Comparison of ENCODE assay signal across 23 cellular contexts in the genomic region with DNA sequence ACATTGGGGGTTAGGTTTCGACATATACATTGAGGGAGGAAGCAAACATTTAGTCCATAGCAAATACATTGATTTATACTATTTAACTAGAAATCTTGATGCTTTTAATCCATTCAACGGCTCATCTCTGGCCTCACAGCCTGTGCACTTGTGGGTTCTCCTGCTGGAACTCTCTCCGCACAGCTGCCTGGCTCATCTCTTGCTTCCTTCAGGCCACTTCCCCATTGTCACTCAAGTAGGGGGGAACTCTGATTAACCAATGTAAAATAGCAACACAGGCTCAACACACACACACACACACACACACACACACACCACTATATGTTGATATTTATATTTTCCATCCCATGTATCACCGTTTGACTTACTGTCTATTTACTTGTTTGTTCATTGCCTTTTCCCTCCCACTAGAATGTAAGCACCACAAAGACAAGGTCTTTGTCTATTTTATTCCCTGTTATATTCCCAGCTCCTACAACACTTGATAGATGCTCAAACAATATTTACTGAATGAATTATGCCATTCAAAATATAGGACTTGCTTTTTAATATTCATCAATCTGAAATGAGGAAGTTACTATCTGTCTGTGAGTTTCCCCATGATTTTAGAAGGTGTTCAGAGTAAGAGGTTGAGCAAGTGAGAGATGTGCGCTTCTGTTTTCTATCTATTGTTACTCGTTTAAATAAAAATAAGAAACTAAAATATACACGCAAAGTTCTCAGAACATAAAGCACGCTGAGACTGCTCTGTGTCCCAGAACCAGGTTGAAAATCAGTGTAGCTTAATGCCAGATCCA. TPM values are rescaled to one million over a fixed set of nuclear protein-coding genes. Genes with fewer than 3 reads are reported as not detected.
DNase-seq lines count a peak whose midpoint lies in the region; ATAC-seq and TF ChIP-seq lines count a peak whose summit lies in the region.
"Had no signal": no experiment of that assay in that cellular context is flagged by ENCODE, and none has a peak within 500 bp of the region (broad histone marks: within the 10 kb centered on the region; RNA-seq: fewer than 3 reads in every experiment).

No MANE protein-coding gene starts in this region.

- H3K4me1 ChIP-seq in OCI-LY3 (ENCODE audit: low read length): peaks cover 18% of the 10 kb centered on the region
- H3K4me1 ChIP-seq: BLaER1 had no signal

- no peaks in the 10 kb centered on the region for H3K36me3 ChIP-seq in OCI-LY3 (replicated peaks; ENCODE audit: low read depth, low read length)
- H3K36me3 ChIP-seq: BLaER1, MG63 had no signal

- peak; percentile 14 for DNase-seq in NOMO-1 treated with DMSO at 0.1 percent for 48 hours (lab: John Stamatoyannopoulos, UW; ENCODE audit: unreplicated experiment)
- no peak for DNase-seq in NOMO-1 (lab: John Stamatoyannopoulos, UW; ENCODE audit: unreplicated experiment in 2 of 2)
- no peak for DNase-seq in memory B cell (ENCODE audit: low spot score in 2 of 2)
- DNase-seq in osteocyte (ENCODE audit: extremely low spot score, unreplicated experiment): no peak
- no peak for DNase-seq in progenitor cell of endocrine pancreas (ENCODE audit: low spot score, unreplicated experiment)
- no peak for DNase-seq in amygdala (lab: John Stamatoyannopoulos, UW)
- DNase-seq: ACHN; CD4-positive, alpha-beta T cell; DMS 273 treated with DMSO at 0.1 percent for 48 hours; DND-41; HCEC 1CT; MG63; NCI-H1105; NCI-H774; NK-92 treated with Interleukin-12 subunit alpha and Interleukin-12 subunit beta, amount 100 ng/mL, for 24 hours; PC-3; Right ventricle myocardium superior had no signal

- H3K4me2 ChIP-seq in OCI-LY3 (ENCODE audit: low read length): peak overlapping the region; percentile 19
- H3K4me2 ChIP-seq: BLaER1 had no signal

- peak; percentile 58 for ATAC-seq in memory B cell (ENCODE audit: low read depth)
- ATAC-seq in GM18858 (IDR thresholded peaks at IDR 0.05; ENCODE audit: unreplicated experiment): no peak
- ATAC-seq: PC-3 had no signal

- H3K79me2 ChIP-seq in OCI-LY3 (ENCODE audit: low read length): no peaks in the 10 kb centered on the region

- H3K4me1 Mint-ChIP-seq in memory B cell (peaks cover 16% of the 10 kb centered on the region), osteocyte (ENCODE audit: unreplicated experiment) (no peaks in the 10 kb centered on the region), progenitor cell of endocrine pancreas (ENCODE audit: low read depth) (peaks cover 7% of the 10 kb centered on the region)

- H3K27ac Mint-ChIP-seq in memory B cell: peak overlapping the region; percentile 1
- H3K27ac Mint-ChIP-seq in osteocyte (ENCODE audit: unreplicated experiment): no peak overlapping the region
- no peak overlapping the region for H3K27ac Mint-ChIP-seq in progenitor cell of endocrine pancreas
- H3K27ac Mint-ChIP-seq: CD4-positive, alpha-beta T cell; GM23338 had no signal

- H3K9ac ChIP-seq in OCI-LY3 (ENCODE audit: low read length): no peak overlapping the region
- H3K9ac ChIP-seq: BLaER1 had no signal

- peaks cover 15% of the 10 kb centered on the region for H3K27me3 Mint-ChIP-seq in memory B cell
- H3K27me3 Mint-ChIP-seq in osteocyte (ENCODE audit: unreplicated experiment): peaks cover 23% of the 10 kb centered on the region
- peaks cover 31% of the 10 kb centered on the region for H3K27me3 Mint-ChIP-seq in progenitor cell of endocrine pancreas

- H3K27me3 ChIP-seq in OCI-LY3 (ENCODE audit: low read depth, low read length): peaks cover 8% of the 10 kb centered on the region
- H3K27me3 ChIP-seq: BLaER1 had no signal

- no peak overlapping the region for H3K27ac ChIP-seq in OCI-LY3 (ENCODE audit: low read length)
- H3K27ac ChIP-seq: 22Rv1, BLaER1, HL-60 had no signal

- no peak for TF ChIP-seq CTCF in OCI-LY3 (IDR thresholded peaks at IDR 0.05; ENCODE audit: low read depth, low read length)
- no peak for TF ChIP-seq CTCF in osteocyte (IDR thresholded peaks at IDR 0.05)
- no peak for TF ChIP-seq CTCF in progenitor cell of endocrine pancreas (IDR thresholded peaks at IDR 0.05; ENCODE audit: unreplicated experiment)

- H3K4me3 ChIP-seq in OCI-LY3 (ENCODE audit: low read length): no peak overlapping the region
- H3K4me3 ChIP-seq: BLaER1, GM23338, MG63 had no signal

- H3K9me3 ChIP-seq in OCI-LY3 (ENCODE audit: insufficient read depth, low read length): no peaks in the 10 kb centered on the region
- H3K9me3 ChIP-seq: BLaER1, MG63 had no signal

- no peaks in the 10 kb centered on the region for H3K9me3 Mint-ChIP-seq in memory B cell
- H3K9me3 Mint-ChIP-seq in osteocyte (ENCODE audit: unreplicated experiment): no peaks in the 10 kb centered on the region
- peaks cover 7% of the 10 kb centered on the region for H3K9me3 Mint-ChIP-seq in progenitor cell of endocrine pancreas (ENCODE audit: low read depth)
- H3K9me3 Mint-ChIP-seq: CD4-positive, alpha-beta T cell had no signal

- no peaks in the 10 kb centered on the region for H4K20me1 ChIP-seq in OCI-LY3 (ENCODE audit: insufficient read depth, low read length)
- H4K20me1 ChIP-seq: BLaER1 had no signal

- no peak overlapping the region for H3K4me3 Mint-ChIP-seq in memory B cell
- H3K4me3 Mint-ChIP-seq in osteocyte (ENCODE audit: unreplicated experiment): no peak overlapping the region
- no peak overlapping the region for H3K4me3 Mint-ChIP-seq in progenitor cell of endocrine pancreas (ENCODE audit: low read depth)
- H3K4me3 Mint-ChIP-seq: CD4-positive, alpha-beta T cell; GM23338 had no signal

- H2AFZ ChIP-seq in OCI-LY3 (ENCODE audit: low read depth, low read length): no peak overlapping the region

- H3K36me3 Mint-ChIP-seq in memory B cell (no peaks in the 10 kb centered on the region), osteocyte (ENCODE audit: unreplicated experiment) (no peaks in the 10 kb centered on the region), progenitor cell of endocrine pancreas (ENCODE audit: insufficient read depth) (no peaks in the 10 kb centered on the region)

RNA-seq across cellular contexts. Expression of a gene that starts 29.8 kb away (rescaled TPM):
- total RNA-seq in osteocyte (0.10 and 0.16 TPM in 2 replicates), progenitor cell of endocrine pancreas (0.26 and 0.49 TPM in 2 replicates)
